ENCODE assay signal across 21 cellular contexts in genomic region chr1:47521034-47521871, GRCh38.
A peak's percentile ranks its signal among the peaks of the same experiment; 100 is the strongest.
DNase-seq lines count a peak whose midpoint lies in the region; ATAC-seq and TF ChIP-seq lines count a peak whose summit lies in the region.
"Had no signal": no experiment of that assay in that cellular context is flagged by ENCODE, and none has a peak within 500 bp of the region (broad histone marks: within the 10 kb centered on the region; RNA-seq: fewer than 3 reads in every experiment).

No MANE protein-coding gene starts in this region.

- H3K36me3 ChIP-seq in right atrium auricular region = no peaks in the 10 kb centered on the region
- H3K36me3 ChIP-seq in endodermal cell (ENCODE audit: control insufficient read depth, insufficient read depth, low read length) = no peaks in the 10 kb centered on the region
- H3K36me3 ChIP-seq: lower lobe of right lung, upper lobe of left lung, WERI-Rb-1 had no signal

- H3K27me3 ChIP-seq in right atrium auricular region = no peaks in the 10 kb centered on the region
- H3K27me3 ChIP-seq in endodermal cell (ENCODE audit: control insufficient read depth, insufficient read depth, low read length, poor library complexity, severe bottlenecking) = no peaks in the 10 kb centered on the region
- H3K27me3 ChIP-seq: upper lobe of left lung had no signal

- H3K4me3 Mint-ChIP-seq in endodermal cell (no peak overlapping the region), nephron progenitor cell (no peak overlapping the region)
- H3K4me3 Mint-ChIP-seq: activated T-helper 17 cell treated with anti-CD3 and anti-CD28 coated beads, Interleukin-2, amount 50 U/mL, for 72 hours; GM23338; stimulated activated naive CD8-positive, alpha-beta T cell treated with anti-CD3 and anti-CD28 coated beads, Interleukin-15, Interleukin-2, amounts not matched to agents 100 ng/mL and 50 ng/mL, for 24 hours; T-helper 17 cell had no signal

- no peak for DNase-seq in left ventricle myocardium superior
- DNase-seq in right atrium auricular region (ENCODE audit: low spot score) = no peak
- DNase-seq in endodermal cell = peak; percentile 45
- no peak for DNase-seq in nephron progenitor cell
- DNase-seq in NCI-H2227 treated with DMSO at 0.1 percent for 48 hours (lab: John Stamatoyannopoulos, UW) = no peak
- DNase-seq in NCI-H2171 (lab: John Stamatoyannopoulos, UW) = no peak
- DNase-seq in T-helper 9 cell = no peak
- DNase-seq: activated CD4-positive, alpha-beta T cell treated with anti-CD3 and anti-CD28 coated beads, Interleukin-2, amount 50 U/mL, for 1 hour; C1 segment of cervical spinal cord; caudate nucleus; lower lobe of right lung; NCI-H1930; NCI-H446 treated with DMSO at 0.1 percent for 48 hours; NK-92 treated with Interleukin-12 subunit alpha and Interleukin-12 subunit beta, amount 100 ng/mL, for 24 hours; T-helper 17 cell; upper lobe of left lung; WERI-Rb-1 had no signal

- H3K9me3 ChIP-seq in right atrium auricular region (peaks cover 0 to 11% of the 10 kb centered on the region in 2 donors), endodermal cell (ENCODE audit: control insufficient read depth, low read length) (peaks cover under 1% of the 10 kb centered on the region)
- H3K9me3 ChIP-seq: lower lobe of right lung, upper lobe of left lung had no signal

- no peak overlapping the region for H3K27ac ChIP-seq in right atrium auricular region
- H3K27ac ChIP-seq in endodermal cell (ENCODE audit: low read depth, low read length) = no peak overlapping the region
- H3K27ac ChIP-seq: lower lobe of right lung, SK-N-MC, upper lobe of left lung, WERI-Rb-1 had no signal

- H3K4me1 Mint-ChIP-seq in endodermal cell = peaks cover 31% of the 10 kb centered on the region
- peaks cover 58% of the 10 kb centered on the region for H3K4me1 Mint-ChIP-seq in nephron progenitor cell
- H3K4me1 Mint-ChIP-seq: activated T-helper 17 cell treated with anti-CD3 and anti-CD28 coated beads, Interleukin-2, amount 50 U/mL, for 72 hours; T-helper 17 cell had no signal

- H3K4me1 ChIP-seq in right atrium auricular region (no peaks in the 10 kb centered on the region), endodermal cell (ENCODE audit: control insufficient read depth, insufficient read depth, low read length) (peaks cover 4% of the 10 kb centered on the region)
- H3K4me1 ChIP-seq: lower lobe of right lung, upper lobe of left lung had no signal

- TF ChIP-seq CTCF in right atrium auricular region (IDR thresholded peaks at IDR 0.05) = no peak
- no peak for TF ChIP-seq CTCF in endodermal cell (conservative IDR thresholded peaks at IDR 0.05)
- TF ChIP-seq CTCF in nephron progenitor cell (IDR thresholded peaks at IDR 0.05) = no peak

- H3K27me3 Mint-ChIP-seq in endodermal cell (ENCODE audit: insufficient read depth) (peaks cover 21% of the 10 kb centered on the region), nephron progenitor cell (ENCODE audit: low read depth, poor library complexity) (peaks cover 44% of the 10 kb centered on the region)

- WGBS in endodermal cell (ENCODE audit: insufficient coverage in 1 of 2, insufficient read length in 1 of 2), 2 experiments = 85 to 90% methylated on average over 5 to 11 of the region's 11 CpGs

- H3K9me3 Mint-ChIP-seq in endodermal cell (no peaks in the 10 kb centered on the region), nephron progenitor cell (peaks cover 2% of the 10 kb centered on the region)
- H3K9me3 Mint-ChIP-seq: activated T-helper 17 cell treated with anti-CD3 and anti-CD28 coated beads, Interleukin-2, amount 50 U/mL, for 72 hours; GM23338; stimulated activated naive CD8-positive, alpha-beta T cell treated with anti-CD3 and anti-CD28 coated beads, Interleukin-15, Interleukin-2, amounts not matched to agents 100 ng/mL and 50 ng/mL, for 24 hours had no signal

- intact Hi-C loops in left ventricle myocardium superior (cut with micrococcal nuclease) = no loop called here

- H3K4me3 ChIP-seq in right atrium auricular region (no peak overlapping the region), endodermal cell (ENCODE audit: low read length) (no peak overlapping the region)
- H3K4me3 ChIP-seq: GM23338, lower lobe of right lung, SK-N-MC, upper lobe of left lung had no signal

- no peak overlapping the region for H3K27ac Mint-ChIP-seq in endodermal cell
- H3K27ac Mint-ChIP-seq in nephron progenitor cell = peak overlapping the region; percentile 37
- H3K27ac Mint-ChIP-seq: activated T-helper 17 cell treated with anti-CD3 and anti-CD28 coated beads, Interleukin-2, amount 50 U/mL, for 72 hours; GM23338; stimulated activated naive CD8-positive, alpha-beta T cell treated with anti-CD3 and anti-CD28 coated beads, Interleukin-15, Interleukin-2, amounts not matched to agents 100 ng/mL and 50 ng/mL, for 24 hours; T-helper 17 cell had no signal

- H3K36me3 Mint-ChIP-seq in endodermal cell (ENCODE audit: low read depth) = no peaks in the 10 kb centered on the region
- H3K36me3 Mint-ChIP-seq in nephron progenitor cell (ENCODE audit: low read depth) = no peaks in the 10 kb centered on the region

- no peak overlapping the region for H3K9ac ChIP-seq in endodermal cell (ENCODE audit: extremely low read depth, low read length, poor library complexity, severe bottlenecking)

- ATAC-seq in left ventricle myocardium superior = peak; percentile 38
- ATAC-seq: activated T-helper 17 cell treated with anti-CD3 and anti-CD28 coated beads, Interleukin-2, amount 50 U/mL, for 72 hours; GM23338; lower lobe of right lung; T-helper 17 cell had no signal
